ENCODE assay signal across 13 cellular contexts in genomic region chr5:81837667-81838306, GRCh38.
"Had no signal": no experiment of that assay in that cellular context is flagged by ENCODE, and none has a peak within 500 bp of the region (broad histone marks: within the 10 kb centered on the region; RNA-seq: fewer than 3 reads in every experiment).

No MANE protein-coding gene starts in this region.

- H3K27me3 ChIP-seq: ascending aorta, gastroesophageal sphincter, heart right ventricle, tibial artery had no signal

- H3K4me1 Mint-ChIP-seq: activated CD4-positive, alpha-beta memory T cell treated with anti-CD3 and anti-CD28 coated beads, Interleukin-2, amount 10 ng/mL, durations not matched to agents 7 days and 5 days; activated naive CD4-positive, alpha-beta T cell treated with anti-CD3 and anti-CD28 coated beads, Interleukin-2, amount 10 ng/mL, durations not matched to agents 7 days and 5 days; stimulated activated memory B cell treated with anti-CD40 and anti-IgM and Interleukin-4, amounts not matched to agents 10 μg/mL and 1 μg/mL and 100 μg/mL, for 72 hours had no signal

- H3K4me3 ChIP-seq: ascending aorta, gastroesophageal sphincter, heart right ventricle, lung, tibial artery had no signal

- H3K36me3 Mint-ChIP-seq: activated naive CD4-positive, alpha-beta T cell treated with anti-CD3 and anti-CD28 coated beads, Interleukin-2, amount 10 ng/mL, durations not matched to agents 7 days and 5 days; naive B cell; stimulated activated memory B cell treated with anti-CD40 and anti-IgM and Interleukin-4, amounts not matched to agents 10 μg/mL and 1 μg/mL and 100 μg/mL, for 72 hours had no signal

- H3K27me3 Mint-ChIP-seq: activated T-cell treated with anti-CD3 and anti-CD28 coated beads, Interleukin-2, amount 50 U/mL, for 24 hours; stimulated activated memory B cell treated with anti-CD40 and anti-IgM and Interleukin-4, amounts not matched to agents 10 μg/mL and 1 μg/mL and 100 μg/mL, for 72 hours had no signal

- H3K36me3 ChIP-seq: ascending aorta, gastroesophageal sphincter, heart right ventricle, tibial artery had no signal

- H3K27ac ChIP-seq: ascending aorta, epithelial cell of prostate, gastroesophageal sphincter, heart right ventricle, tibial artery had no signal

- H3K9me3 Mint-ChIP-seq: activated CD4-positive, alpha-beta memory T cell treated with anti-CD3 and anti-CD28 coated beads, Interleukin-2, amount 10 ng/mL, durations not matched to agents 7 days and 5 days; activated naive CD4-positive, alpha-beta T cell treated with anti-CD3 and anti-CD28 coated beads, Interleukin-2, amount 10 ng/mL, durations not matched to agents 7 days and 5 days; activated T-cell treated with anti-CD3 and anti-CD28 coated beads, Interleukin-2, amount 50 U/mL, for 24 hours; stimulated activated memory B cell treated with anti-CD40 and anti-IgM and Interleukin-4, amounts not matched to agents 10 μg/mL and 1 μg/mL and 100 μg/mL, for 72 hours had no signal

- H3K27ac Mint-ChIP-seq: activated CD4-positive, alpha-beta memory T cell treated with anti-CD3 and anti-CD28 coated beads, Interleukin-2, amount 10 ng/mL, durations not matched to agents 7 days and 5 days; activated naive CD4-positive, alpha-beta T cell treated with anti-CD3 and anti-CD28 coated beads, Interleukin-2, amount 10 ng/mL, durations not matched to agents 7 days and 5 days; activated T-cell treated with anti-CD3 and anti-CD28 coated beads, Interleukin-2, amount 50 U/mL, for 24 hours; stimulated activated memory B cell treated with anti-CD40 and anti-IgM and Interleukin-4, amounts not matched to agents 10 μg/mL and 1 μg/mL and 100 μg/mL, for 72 hours had no signal

- DNase-seq: activated CD4-positive, alpha-beta memory T cell treated with anti-CD3 and anti-CD28 coated beads, Interleukin-2, amount 10 ng/mL, durations not matched to agents 7 days and 5 days; activated T-cell treated with anti-CD3 and anti-CD28 coated beads, Interleukin-2, amount 50 U/mL, for 24 hours; heart right ventricle; posterior cingulate gyrus; stimulated activated CD4-positive, alpha-beta T cell treated with anti-CD3 and anti-CD28 coated beads, Interleukin-2, amount 100 ng/mL, for 48 hours; tibial artery had no signal

- H3K9me3 ChIP-seq: ascending aorta, gastroesophageal sphincter, heart right ventricle, tibial artery had no signal

- H3K4me3 Mint-ChIP-seq: activated CD4-positive, alpha-beta memory T cell treated with anti-CD3 and anti-CD28 coated beads, Interleukin-2, amount 10 ng/mL, durations not matched to agents 7 days and 5 days; activated naive CD4-positive, alpha-beta T cell treated with anti-CD3 and anti-CD28 coated beads, Interleukin-2, amount 10 ng/mL, durations not matched to agents 7 days and 5 days; activated T-cell treated with anti-CD3 and anti-CD28 coated beads, Interleukin-2, amount 50 U/mL, for 24 hours; naive B cell; stimulated activated memory B cell treated with anti-CD40 and anti-IgM and Interleukin-4, amounts not matched to agents 10 μg/mL and 1 μg/mL and 100 μg/mL, for 72 hours had no signal

- H3K4me1 ChIP-seq: ascending aorta had no signal
